In genomic region chr16:1688807-1689560, GRCh38 we compare ENCODE assay signal across 13 cellular contexts. TPM values are rescaled to one million over a fixed set of nuclear protein-coding genes. Genes with fewer than 3 reads are reported as not detected.
DNase-seq lines count a peak whose midpoint lies in the region; ATAC-seq and TF ChIP-seq lines count a peak whose summit lies in the region.
"Had no signal": no experiment of that assay in that cellular context is flagged by ENCODE, and none has a peak within 500 bp of the region (broad histone marks: within the 10 kb centered on the region; RNA-seq: fewer than 3 reads in every experiment).

No MANE protein-coding gene starts in this region.

- H3K36me3 ChIP-seq in RWPE2 (ENCODE audit: low read depth) (peaks cover 87% of the 10 kb centered on the region), esophagus (ENCODE audit: control insufficient read depth in 2 of 2, insufficient read depth in 2 of 2, low read length in 1 of 2) (peaks cover 6 to 25% of the 10 kb centered on the region in 2 donors)

- peaks cover 82% of the 10 kb centered on the region for H3K36me3 Mint-ChIP-seq in nephron progenitor cell (ENCODE audit: low read depth)
- peaks cover 43% of the 10 kb centered on the region for H3K36me3 Mint-ChIP-seq in endothelial cell (ENCODE audit: low read depth, unreplicated experiment)

- H3K27me3 Mint-ChIP-seq in nephron progenitor cell (ENCODE audit: low read depth, poor library complexity): no peaks in the 10 kb centered on the region
- peaks cover 3% of the 10 kb centered on the region for H3K27me3 Mint-ChIP-seq in endothelial cell (ENCODE audit: unreplicated experiment)

- H3K27me3 ChIP-seq in RWPE2 (ENCODE audit: insufficient read depth, poor library complexity, severe bottlenecking) (no peaks in the 10 kb centered on the region), esophagus (ENCODE audit: control insufficient read depth in 1 of 2, insufficient read depth in 2 of 2, low read length in 2 of 2) (no peaks in the 10 kb centered on the region)
- H3K27me3 ChIP-seq: transverse colon had no signal

- H3K9me3 Mint-ChIP-seq in nephron progenitor cell (no peaks in the 10 kb centered on the region), endothelial cell (ENCODE audit: unreplicated experiment) (no peaks in the 10 kb centered on the region)
- H3K9me3 Mint-ChIP-seq: HFFc6 had no signal

- no peak overlapping the region for H3K4me3 ChIP-seq in RWPE2 (ENCODE audit: severe bottlenecking)
- no peak overlapping the region for H3K4me3 ChIP-seq in esophagus (ENCODE audit: low read depth in 1 of 2, low read length in 2 of 2)
- H3K4me3 ChIP-seq: transverse colon had no signal

- no peaks in the 10 kb centered on the region for H3K4me1 Mint-ChIP-seq in nephron progenitor cell
- no peaks in the 10 kb centered on the region for H3K4me1 Mint-ChIP-seq in endothelial cell (ENCODE audit: unreplicated experiment)

- H3K4me1 ChIP-seq in RWPE2 (ENCODE audit: insufficient read depth, poor library complexity, severe bottlenecking) (peaks cover 71% of the 10 kb centered on the region), esophagus (ENCODE audit: control insufficient read depth in 2 of 2, insufficient read depth in 2 of 2, low read length in 1 of 2) (peaks cover 0 to 2% of the 10 kb centered on the region in 2 donors)
- H3K4me1 ChIP-seq: parathyroid adenoma, transverse colon had no signal

- no peak for TF ChIP-seq CTCF in RWPE2 (IDR thresholded peaks at IDR 0.05; ENCODE audit: poor library complexity, severe bottlenecking)
- no peak for TF ChIP-seq CTCF in nephron progenitor cell (IDR thresholded peaks at IDR 0.05)
- TF ChIP-seq CTCF in endothelial cell (IDR thresholded peaks at IDR 0.05; ENCODE audit: unreplicated experiment): no peak

- H3K27ac ChIP-seq in RWPE2 (ENCODE audit: poor library complexity, severe bottlenecking): peak overlapping the region; percentile 99
- peak overlapping the region; percentile 4 to 58 for H3K27ac ChIP-seq in esophagus (ENCODE audit: low read depth in 2 of 2, low read length in 1 of 2)
- H3K27ac ChIP-seq: parathyroid adenoma, transverse colon had no signal

- DNase-seq in Daoy (ENCODE audit: low read depth) (peak; percentile 71), RWPE2 (ENCODE audit: low spot score) (peak; percentile 94), mucosa of gallbladder (ENCODE audit: low spot score) (peak; percentile 58), nephron progenitor cell (no peak), NCI-H146 treated with DMSO at 0.1 percent for 48 hours (lab: John Stamatoyannopoulos, UW; ENCODE audit: unreplicated experiment) (no peak), endothelial cell (ENCODE audit: low spot score) (no peak)
- no peak for DNase-seq in stimulated activated CD8-positive, alpha-beta memory T cell treated with anti-CD3 and anti-CD28 coated beads, Interleukin-4, amount 100 ng/mL, for 48 hours
- DNase-seq: cortex of kidney, HFFc6, NCI-H1105 treated with DMSO at 0.1 percent for 48 hours, transverse colon had no signal

- no peak overlapping the region for H3K4me3 Mint-ChIP-seq in nephron progenitor cell
- H3K4me3 Mint-ChIP-seq in endothelial cell (ENCODE audit: unreplicated experiment): no peak overlapping the region
- H3K4me3 Mint-ChIP-seq: HFFc6 had no signal

- H3K9me3 ChIP-seq in RWPE2 (ENCODE audit: severe bottlenecking) (no peaks in the 10 kb centered on the region), esophagus (ENCODE audit: control insufficient read depth in 2 of 2, insufficient read depth in 1 of 2, low read depth in 1 of 2, low read length in 1 of 2) (no peaks in the 10 kb centered on the region)
- H3K9me3 ChIP-seq: transverse colon had no signal

- ATAC-seq in RWPE2 (ENCODE audit: low read depth): peak; percentile 82

- WGBS in esophagus, 2 donors: 65 to 74% methylated on average over 10 of the region's 10 CpGs

- no peak overlapping the region for H3K27ac Mint-ChIP-seq in nephron progenitor cell
- no peak overlapping the region for H3K27ac Mint-ChIP-seq in endothelial cell (ENCODE audit: unreplicated experiment)

RNA-seq across cellular contexts. Expression of gene JPT2, which starts 10.9 kb away (rescaled TPM):
- total RNA-seq in Daoy (2014; rRNA removed; shearing (Covaris generic)): 75.4 and 121 TPM in 2 replicates
- polyA plus RNA-seq in esophagus: 10 to 100 TPM; 20.5 to 31.0 TPM
- total RNA-seq in mucosa of gallbladder: 62.7 TPM
- total RNA-seq in endothelial cell (ENCODE audit: unreplicated experiment): 180 TPM

RNA-seq across cellular contexts. Expression of gene MAPK8IP3, which starts 17.0 kb away (rescaled TPM):
- total RNA-seq in Daoy (2014; rRNA removed; shearing (Covaris generic)): 8.9 and 17.5 TPM in 2 replicates
- polyA plus RNA-seq in esophagus: 10 to 100 TPM; 21.6 to 73.8 TPM
- total RNA-seq in mucosa of gallbladder (94.1 TPM), endothelial cell (ENCODE audit: unreplicated experiment) (147 TPM)

Comparison
In these comparisons a context has a peak if more than half of its experiments do, and no peak if none do; other contexts are left out.
1. DNase-seq: peak in Daoy (single experiment), RWPE2 (single experiment) and mucosa of gallbladder (single experiment); none in stimulated activated CD8-positive, alpha-beta memory T cell treated with anti-CD3 and anti-CD28 coated beads, Interleukin-4, amount 100 ng/mL, for 48 hours (single experiment), nephron progenitor cell (single experiment), NCI-H146 treated with DMSO at 0.1 percent for 48 hours (single experiment) and endothelial cell (single experiment).